2 cellular contexts compared by ENCODE assay signal in the genomic region with DNA sequence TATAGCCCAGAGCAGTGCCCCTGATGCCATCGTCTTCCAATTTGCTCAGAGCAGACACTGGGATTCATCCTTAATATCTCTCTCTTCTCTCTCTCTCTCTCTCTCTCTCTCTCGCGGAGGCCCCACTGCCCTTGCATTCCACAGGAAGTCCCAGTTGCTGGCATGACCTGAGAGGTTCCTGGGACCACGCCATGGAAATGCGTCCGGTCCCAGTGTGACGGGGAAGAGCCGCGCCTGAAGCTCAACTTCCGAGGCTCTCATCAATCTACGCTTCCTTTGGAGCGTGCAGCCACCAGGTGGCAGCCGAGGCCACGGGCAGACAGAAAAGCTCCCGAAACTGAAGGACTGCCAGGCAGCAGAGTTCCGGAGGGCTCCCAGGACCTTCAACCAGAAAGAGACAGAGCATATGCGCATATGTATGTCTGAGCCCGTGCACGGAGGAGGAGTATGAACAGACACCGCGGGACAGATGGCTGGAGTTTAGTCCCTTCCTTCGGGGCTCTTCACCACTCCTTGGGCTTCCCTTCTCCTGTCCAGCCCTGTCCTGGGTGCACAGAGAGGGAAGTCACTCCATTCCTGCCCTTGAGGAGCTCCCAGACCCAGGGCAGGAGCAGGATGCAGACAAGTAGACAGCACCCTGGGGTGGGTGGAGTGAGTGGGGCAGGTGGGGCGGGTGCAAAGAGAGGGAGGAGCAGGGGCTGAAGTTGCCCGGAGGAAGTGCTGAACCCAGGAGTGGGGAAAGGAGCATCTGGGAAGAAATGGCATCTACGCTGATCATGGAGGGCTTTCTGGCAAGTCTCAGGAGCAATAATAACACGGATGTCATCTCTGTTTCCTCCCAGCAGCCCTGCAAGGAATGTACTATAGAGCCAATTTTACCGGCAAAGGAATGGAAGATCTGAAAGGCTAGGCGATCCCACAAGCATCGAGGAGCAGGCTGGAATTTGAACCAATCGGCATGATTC.
TF ChIP-seq lines count a peak whose summit lies in the region.

No MANE protein-coding gene starts in this region.

TF ChIP-seq in A549, 52 proteins besides CTCF, POLR2A, EP300 and RAD21:
- no peak for TF ChIP-seq JUNB (IDR thresholded peaks at IDR 0.05)
- no peak for TF ChIP-seq BHLHE40 (IDR thresholded peaks at IDR 0.05; ENCODE audit: low read depth, low read length)
- TF ChIP-seq KDM5A (IDR thresholded peaks at IDR 0.05) = peak; percentile 73
- TF ChIP-seq, protein P1, sequence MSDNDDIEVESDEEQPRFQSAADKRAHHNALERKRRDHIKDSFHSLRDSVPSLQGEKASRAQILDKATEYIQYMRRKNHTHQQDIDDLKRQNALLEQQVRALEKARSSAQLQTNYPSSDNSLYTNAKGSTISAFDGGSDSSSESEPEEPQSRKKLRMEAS (IDR thresholded peaks at IDR 0.05) = peak; percentile 54
- TF ChIP-seq CBX2 (IDR thresholded peaks at IDR 0.05; ENCODE audit: borderline replicate concordance, low read depth) = no peak
- TF ChIP-seq EHF (CRISPR knock-in tag; IDR thresholded peaks at IDR 0.05) = no peak
- no peak for TF ChIP-seq CHD2 (IDR thresholded peaks at IDR 0.05; ENCODE audit: low read length, partially characterized antibody)
- peak; percentile 82 for TF ChIP-seq SMC3 (IDR thresholded peaks at IDR 0.05)
- TF ChIP-seq MYC (IDR thresholded peaks at IDR 0.05; ENCODE audit: borderline replicate concordance, low read length) = no peak
- no peak for TF ChIP-seq TP53 (CRISPR knock-in tag; IDR thresholded peaks at IDR 0.05)

TF ChIP-seq in K562, 482 proteins besides CTCF, POLR2A, EP300 and RAD21 (continues in another document):
- TF ChIP-seq, protein P2, sequence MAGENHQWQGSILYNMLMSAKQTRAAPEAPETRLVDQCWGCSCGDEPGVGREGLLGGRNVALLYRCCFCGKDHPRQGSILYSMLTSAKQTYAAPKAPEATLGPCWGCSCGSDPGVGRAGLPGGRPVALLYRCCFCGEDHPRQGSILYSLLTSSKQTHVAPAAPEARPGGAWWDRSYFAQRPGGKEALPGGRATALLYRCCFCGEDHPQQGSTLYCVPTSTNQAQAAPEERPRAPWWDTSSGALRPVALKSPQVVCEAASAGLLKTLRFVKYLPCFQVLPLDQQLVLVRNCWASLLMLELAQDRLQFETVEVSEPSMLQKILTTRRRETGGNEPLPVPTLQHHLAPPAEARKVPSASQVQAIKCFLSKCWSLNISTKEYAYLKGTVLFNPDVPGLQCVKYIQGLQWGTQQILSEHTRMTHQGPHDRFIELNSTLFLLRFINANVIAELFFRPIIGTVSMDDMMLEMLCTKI (IDR thresholded peaks at IDR 0.05; ENCODE audit: partially characterized antibody) = no peak
- peak; percentile 64 for TF ChIP-seq HNRNPK (IDR thresholded peaks at IDR 0.05; ENCODE audit: low read depth, low read length, poor library complexity, severe bottlenecking)
- peak; percentile 62 for TF ChIP-seq NR2C1 (IDR thresholded peaks at IDR 0.05)
- TF ChIP-seq NR2C1 (tag; IDR thresholded peaks at IDR 0.05) = peak; percentile 88
- TF ChIP-seq SREBF1 (IDR thresholded peaks at IDR 0.05; ENCODE audit: borderline replicate concordance, low read depth, low read length) = no peak
- TF ChIP-seq DIDO1 (tag; IDR thresholded peaks at IDR 0.05; ENCODE audit: low read depth) = no peak; the same call in 1 of the 2 replicates
- TF ChIP-seq, protein P3, sequence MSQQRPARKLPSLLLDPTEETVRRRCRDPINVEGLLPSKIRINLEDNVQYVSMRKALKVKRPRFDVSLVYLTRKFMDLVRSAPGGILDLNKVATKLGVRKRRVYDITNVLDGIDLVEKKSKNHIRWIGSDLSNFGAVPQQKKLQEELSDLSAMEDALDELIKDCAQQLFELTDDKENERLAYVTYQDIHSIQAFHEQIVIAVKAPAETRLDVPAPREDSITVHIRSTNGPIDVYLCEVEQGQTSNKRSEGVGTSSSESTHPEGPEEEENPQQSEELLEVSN (IDR thresholded peaks at IDR 0.05; ENCODE audit: borderline replicate concordance in 1 of 2, extremely low read depth in 1 of 2, insufficient read depth in 1 of 2, insufficient read length in 1 of 2, low read depth in 1 of 2, low read length in 1 of 2, poor library complexity in 1 of 2, severe bottlenecking in 1 of 2) = no peak
- TF ChIP-seq HNRNPLL (IDR thresholded peaks at IDR 0.05; ENCODE audit: low read depth, low read length, poor library complexity, severe bottlenecking) = peak; percentile 35
- TF ChIP-seq, protein P4, sequence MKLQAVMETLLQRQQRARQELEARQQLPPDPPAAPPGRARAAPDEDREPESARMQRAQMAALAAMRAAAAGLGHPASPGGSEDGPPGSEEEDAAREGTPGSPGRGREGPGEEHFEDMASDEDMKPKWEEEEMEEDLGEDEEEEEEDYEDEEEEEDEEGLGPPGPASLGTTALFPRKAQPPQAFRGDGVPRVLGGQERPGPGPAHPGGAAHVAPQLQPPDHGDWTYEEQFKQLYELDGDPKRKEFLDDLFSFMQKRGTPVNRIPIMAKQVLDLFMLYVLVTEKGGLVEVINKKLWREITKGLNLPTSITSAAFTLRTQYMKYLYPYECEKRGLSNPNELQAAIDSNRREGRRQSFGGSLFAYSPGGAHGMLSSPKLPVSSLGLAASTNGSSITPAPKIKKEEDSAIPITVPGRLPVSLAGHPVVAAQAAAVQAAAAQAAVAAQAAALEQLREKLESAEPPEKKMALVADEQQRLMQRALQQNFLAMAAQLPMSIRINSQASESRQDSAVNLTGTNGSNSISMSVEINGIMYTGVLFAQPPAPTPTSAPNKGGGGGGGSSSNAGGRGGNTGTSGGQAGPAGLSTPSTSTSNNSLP (IDR thresholded peaks at IDR 0.05; ENCODE audit: borderline replicate concordance, low read depth, low read length) = no peak
- no peak for TF ChIP-seq ZNF778 (CRISPR knock-in tag; IDR thresholded peaks at IDR 0.05)
- TF ChIP-seq TAF9B (IDR thresholded peaks at IDR 0.05; ENCODE audit: partially characterized antibody) = no peak
- no peak for TF ChIP-seq RFX5 (IDR thresholded peaks at IDR 0.05; ENCODE audit: low read depth, low read length)
- no peak for TF ChIP-seq FOXJ3 (CRISPR knock-in tag; IDR thresholded peaks at IDR 0.05)
- no peak for TF ChIP-seq STAT5B (CRISPR knock-in tag; IDR thresholded peaks at IDR 0.05)
- TF ChIP-seq SIRT6 (IDR thresholded peaks at IDR 0.05; ENCODE audit: low read depth, low read length) = no peak
- no peak for TF ChIP-seq CBX1 (IDR thresholded peaks at IDR 0.05; ENCODE audit: low read depth)
- TF ChIP-seq CEBPB (tag; IDR thresholded peaks at IDR 0.05) = no peak
- TF ChIP-seq, protein P5, sequence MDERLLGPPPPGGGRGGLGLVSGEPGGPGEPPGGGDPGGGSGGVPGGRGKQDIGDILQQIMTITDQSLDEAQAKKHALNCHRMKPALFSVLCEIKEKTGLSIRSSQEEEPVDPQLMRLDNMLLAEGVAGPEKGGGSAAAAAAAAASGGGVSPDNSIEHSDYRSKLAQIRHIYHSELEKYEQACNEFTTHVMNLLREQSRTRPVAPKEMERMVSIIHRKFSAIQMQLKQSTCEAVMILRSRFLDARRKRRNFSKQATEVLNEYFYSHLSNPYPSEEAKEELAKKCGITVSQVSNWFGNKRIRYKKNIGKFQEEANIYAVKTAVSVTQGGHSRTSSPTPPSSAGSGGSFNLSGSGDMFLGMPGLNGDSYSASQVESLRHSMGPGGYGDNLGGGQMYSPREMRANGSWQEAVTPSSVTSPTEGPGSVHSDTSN (CRISPR knock-in tag; IDR thresholded peaks at IDR 0.05; ENCODE audit: low read depth) = no peak
- TF ChIP-seq, protein P5 (tag; conservative IDR thresholded peaks at IDR 0.05; ENCODE audit: low read depth) = peak; percentile 78
- TF ChIP-seq NFIC (IDR thresholded peaks at IDR 0.05) = peak; percentile 70
- TF ChIP-seq, protein P6, sequence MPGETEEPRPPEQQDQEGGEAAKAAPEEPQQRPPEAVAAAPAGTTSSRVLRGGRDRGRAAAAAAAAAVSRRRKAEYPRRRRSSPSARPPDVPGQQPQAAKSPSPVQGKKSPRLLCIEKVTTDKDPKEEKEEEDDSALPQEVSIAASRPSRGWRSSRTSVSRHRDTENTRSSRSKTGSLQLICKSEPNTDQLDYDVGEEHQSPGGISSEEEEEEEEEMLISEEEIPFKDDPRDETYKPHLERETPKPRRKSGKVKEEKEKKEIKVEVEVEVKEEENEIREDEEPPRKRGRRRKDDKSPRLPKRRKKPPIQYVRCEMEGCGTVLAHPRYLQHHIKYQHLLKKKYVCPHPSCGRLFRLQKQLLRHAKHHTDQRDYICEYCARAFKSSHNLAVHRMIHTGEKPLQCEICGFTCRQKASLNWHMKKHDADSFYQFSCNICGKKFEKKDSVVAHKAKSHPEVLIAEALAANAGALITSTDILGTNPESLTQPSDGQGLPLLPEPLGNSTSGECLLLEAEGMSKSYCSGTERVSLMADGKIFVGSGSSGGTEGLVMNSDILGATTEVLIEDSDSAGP (CRISPR knock-in tag; IDR thresholded peaks at IDR 0.05) = no peak
- TF ChIP-seq, protein P7, sequence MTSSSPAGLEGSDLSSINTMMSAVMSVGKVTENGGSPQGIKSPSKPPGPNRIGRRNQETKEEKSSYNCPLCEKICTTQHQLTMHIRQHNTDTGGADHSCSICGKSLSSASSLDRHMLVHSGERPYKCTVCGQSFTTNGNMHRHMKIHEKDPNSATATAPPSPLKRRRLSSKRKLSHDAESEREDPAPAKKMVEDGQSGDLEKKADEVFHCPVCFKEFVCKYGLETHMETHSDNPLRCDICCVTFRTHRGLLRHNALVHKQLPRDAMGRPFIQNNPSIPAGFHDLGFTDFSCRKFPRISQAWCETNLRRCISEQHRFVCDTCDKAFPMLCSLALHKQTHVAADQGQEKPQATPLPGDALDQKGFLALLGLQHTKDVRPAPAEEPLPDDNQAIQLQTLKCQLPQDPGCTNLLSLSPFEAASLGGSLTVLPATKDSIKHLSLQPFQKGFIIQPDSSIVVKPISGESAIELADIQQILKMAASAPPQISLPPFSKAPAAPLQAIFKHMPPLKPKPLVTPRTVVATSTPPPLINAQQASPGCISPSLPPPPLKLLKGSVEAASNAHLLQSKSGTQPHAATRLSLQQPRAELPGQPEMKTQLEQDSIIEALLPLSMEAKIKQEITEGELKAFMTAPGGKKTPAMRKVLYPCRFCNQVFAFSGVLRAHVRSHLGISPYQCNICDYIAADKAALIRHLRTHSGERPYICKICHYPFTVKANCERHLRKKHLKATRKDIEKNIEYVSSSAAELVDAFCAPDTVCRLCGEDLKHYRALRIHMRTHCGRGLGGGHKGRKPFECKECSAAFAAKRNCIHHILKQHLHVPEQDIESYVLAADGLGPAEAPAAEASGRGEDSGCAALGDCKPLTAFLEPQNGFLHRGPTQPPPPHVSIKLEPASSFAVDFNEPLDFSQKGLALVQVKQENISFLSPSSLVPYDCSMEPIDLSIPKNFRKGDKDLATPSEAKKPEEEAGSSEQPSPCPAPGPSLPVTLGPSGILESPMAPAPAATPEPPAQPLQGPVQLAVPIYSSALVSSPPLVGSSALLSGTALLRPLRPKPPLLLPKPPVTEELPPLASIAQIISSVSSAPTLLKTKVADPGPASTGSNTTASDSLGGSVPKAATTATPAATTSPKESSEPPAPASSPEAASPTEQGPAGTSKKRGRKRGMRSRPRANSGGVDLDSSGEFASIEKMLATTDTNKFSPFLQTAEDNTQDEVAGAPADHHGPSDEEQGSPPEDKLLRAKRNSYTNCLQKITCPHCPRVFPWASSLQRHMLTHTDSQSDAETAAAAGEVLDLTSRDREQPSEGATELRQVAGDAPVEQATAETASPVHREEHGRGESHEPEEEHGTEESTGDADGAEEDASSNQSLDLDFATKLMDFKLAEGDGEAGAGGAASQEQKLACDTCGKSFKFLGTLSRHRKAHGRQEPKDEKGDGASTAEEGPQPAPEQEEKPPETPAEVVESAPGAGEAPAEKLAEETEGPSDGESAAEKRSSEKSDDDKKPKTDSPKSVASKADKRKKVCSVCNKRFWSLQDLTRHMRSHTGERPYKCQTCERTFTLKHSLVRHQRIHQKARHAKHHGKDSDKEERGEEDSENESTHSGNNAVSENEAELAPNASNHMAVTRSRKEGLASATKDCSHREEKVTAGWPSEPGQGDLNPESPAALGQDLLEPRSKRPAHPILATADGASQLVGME (CRISPR knock-in tag; IDR thresholded peaks at IDR 0.05) = no peak
- no peak for TF ChIP-seq LEF1 (IDR thresholded peaks at IDR 0.05)
- TF ChIP-seq LARP7 (IDR thresholded peaks at IDR 0.05) = no peak
- no peak for TF ChIP-seq JUN (IDR thresholded peaks at IDR 0.05; ENCODE audit: borderline replicate concordance, low read depth, low read length)
- no peak for TF ChIP-seq JUN (CRISPR knock-in tag; IDR thresholded peaks at IDR 0.05; ENCODE audit: borderline replicate concordance)
- no peak for TF ChIP-seq ETS2 (tag; IDR thresholded peaks at IDR 0.05; ENCODE audit: borderline replicate concordance, poor library complexity, severe bottlenecking)
